8 cellular contexts compared by ENCODE assay signal in genomic region chr10:50622497-50623298, GRCh38. TPM values are rescaled to one million over a fixed set of nuclear protein-coding genes. Genes with fewer than 3 reads are reported as not detected.
DNase-seq lines count a peak whose midpoint lies in the region; ATAC-seq and TF ChIP-seq lines count a peak whose summit lies in the region.

No MANE protein-coding gene starts in this region.

- H2AFZ ChIP-seq in SK-N-SH (ENCODE audit: low read depth) = peak overlapping the region; percentile 89

- POLR2A ChIA-PET in SK-N-SH (lab: Yijun Ruan, JAX) = interaction anchor here (0.6 kb wide), 1 partner anchor 104 kb away, joined by 3 read pairs; no protein-coding TSS in a partner anchor

- WGBS in SK-N-SH (ENCODE audit: low lambda C conversion rate) = 0% methylated on average over 11 of the region's 50 CpGs
- WGBS in right cardiac atrium = under 1% methylated on average over 50 of the region's 50 CpGs

- H3K9me2 ChIP-seq in SK-N-SH = no peaks in the 10 kb centered on the region

- 0 out of 4 replicates have a peak, but pooled peaks of 1 of the 2 experiments have one; percentile 1 for TF ChIP-seq EP300 in SK-N-SH (IDR thresholded peaks at IDR 0.05; ENCODE audit: borderline replicate concordance in 1 of 2, low read depth in 1 of 2, low read length in 1 of 2)

- intact Hi-C loops in right cardiac atrium (cut with DNase I) = loop anchor here (5.0 to 10.0 kb wide), 6 partner anchors 65 to 298 kb away; no protein-coding TSS in a partner anchor
- intact Hi-C loops in posterior vena cava (cut with DNase I) = loop anchor here in 1 of 2 donors (5.0 kb wide), 1 partner anchor 205 kb away; no protein-coding TSS in a partner anchor

- no peak; the same call in 1 of the 2 replicates for TF ChIP-seq CTCF in SK-N-SH (IDR thresholded peaks at IDR 0.05)
- no peak for TF ChIP-seq CTCF in astrocyte of the cerebellum (IDR thresholded peaks at IDR 0.05; ENCODE audit: low read depth, low read length, missing control alignments)

- in situ Hi-C loops in astrocyte of the cerebellum (cut with HindIII; ENCODE audit: low sequenced_read_pairs) = no loop called here

- peaks cover 51% of the 10 kb centered on the region for H3K79me2 ChIP-seq in SK-N-SH (ENCODE audit: insufficient read depth)

- peak overlapping the region; percentile 95 for H3K9ac ChIP-seq in SK-N-SH

- peak overlapping the region; percentile 98 for H3K4me2 ChIP-seq in SK-N-SH

- H3F3A ChIP-seq in SK-N-SH (replicated peaks; ENCODE audit: insufficient read depth) = peaks cover 31% of the 10 kb centered on the region

- H3K27me3 ChIP-seq in SK-N-SH (ENCODE audit: insufficient read depth) = no peaks in the 10 kb centered on the region
- no peaks in the 10 kb centered on the region for H3K27me3 ChIP-seq in right cardiac atrium (ENCODE audit: control insufficient read depth, insufficient read depth)

- DNase-seq in stimulated activated CD4-positive, alpha-beta T cell treated with anti-CD3 and anti-CD28 coated beads, Interleukin-15, amount 100 ng/mL, for 1 hour (ENCODE audit: low read depth in 1 of 2, low spot score in 1 of 2) = peak; percentile 7 to 8
- DNase-seq in stimulated activated CD4-positive, alpha-beta T cell treated with anti-CD3 and anti-CD28 coated beads, Interleukin-12 subunit alpha, Interleukin-12 subunit beta, amount 100 ng/mL, for 4 hours = no peak
- peak; percentile 50 for DNase-seq in SK-N-SH
- no peak for DNase-seq in astrocyte of the cerebellum (ENCODE audit: low read depth)
- peak; percentile 42 to 80 (median 79) for DNase-seq in right cardiac atrium
- peak; percentile 85 for DNase-seq in posterior vena cava (ENCODE audit: low spot score)

- peaks cover 6 to 13% of the 10 kb centered on the region in 2 experiments; a peak in 3 of 4 replicates for H3K4me1 ChIP-seq in SK-N-SH (ENCODE audit: control insufficient read depth in 1 of 2, insufficient read depth in 2 of 2, low read depth in 1 of 2, low read length in 1 of 2)
- peaks cover 1% of the 10 kb centered on the region for H3K4me1 ChIP-seq in right cardiac atrium (ENCODE audit: control insufficient read depth, insufficient read depth, low read length)

- H4K20me1 ChIP-seq in SK-N-SH (ENCODE audit: insufficient read depth) = peaks cover 7% of the 10 kb centered on the region; the same call in 1 of the 2 replicates

- H3K9me3 ChIP-seq in SK-N-SH (no peaks in the 10 kb centered on the region), right cardiac atrium (ENCODE audit: control insufficient read depth, low read length) (no peaks in the 10 kb centered on the region)

- no peaks in the 10 kb centered on the region for H3K36me3 ChIP-seq in SK-N-SH (replicated peaks in 1 of 2; ENCODE audit: control insufficient read depth in 1 of 2, insufficient read depth in 2 of 2, low read length in 1 of 2)

- peak overlapping the region; percentile 64 to 100 for H3K27ac ChIP-seq in SK-N-SH (ENCODE audit: low read depth in 2 of 2, low read length in 1 of 2)
- peak overlapping the region; percentile 98 for H3K27ac ChIP-seq in right cardiac atrium (ENCODE audit: low read length)

- peak; percentile 0 to 1 for ATAC-seq in right cardiac atrium
- no peak for ATAC-seq in HG03520 (IDR thresholded peaks at IDR 0.05; ENCODE audit: unreplicated experiment)
- ATAC-seq in HG02763 (IDR thresholded peaks at IDR 0.05; ENCODE audit: unreplicated experiment) = no peak

- H3K4me3 ChIP-seq in SK-N-SH (ENCODE audit: low read depth in 2 of 2, low read length in 1 of 2) (peak overlapping the region; percentile 90 to 93), astrocyte of the cerebellum (ENCODE audit: low read depth, low read length) (peak overlapping the region; percentile 88), right cardiac atrium (ENCODE audit: low read length) (peak overlapping the region; percentile 95)

- TF ChIP-seq RAD21 in SK-N-SH (IDR thresholded peaks at IDR 0.05; ENCODE audit: low read length) = no peak

- CTCF ChIA-PET in SK-N-SH (lab: Yijun Ruan, JAX) = interaction anchor here (0.9 to 1.7 kb wide), 8 partner anchors 18 to 335 kb away, joined by 3 to 6 read pairs (median 3); no protein-coding TSS in a partner anchor

TF ChIP-seq in SK-N-SH, 30 proteins besides CTCF, POLR2A, EP300 and RAD21:
- no peak for TF ChIP-seq FOXJ3 (CRISPR knock-in tag; IDR thresholded peaks at IDR 0.05)
- TF ChIP-seq GATA2 (CRISPR knock-in tag; IDR thresholded peaks at IDR 0.05) = no peak
- TF ChIP-seq MXI1 (IDR thresholded peaks at IDR 0.05; ENCODE audit: low read depth, low read length) = no peak
- TF ChIP-seq SMC3 (IDR thresholded peaks at IDR 0.05; ENCODE audit: low read depth, low read length) = peak; percentile 13; the same call in 1 of the 2 replicates

RNA-seq across cellular contexts. Expression of gene SGMS1, which starts 1.1 kb away (rescaled TPM):
- polyA plus RNA-seq in SK-N-SH (2012; rRNA removed) (6.3 and 7.7 TPM in 2 replicates), right cardiac atrium (12.0 TPM)
- 7.8 TPM in 2 replicates for polyA plus RNA-seq in SK-N-SH (2012; cell fraction: cytosol; rRNA removed)
- polyA plus RNA-seq in SK-N-SH (2012; cell fraction: nucleus; rRNA removed) = 7.5 and 10.0 TPM in 2 replicates
- total RNA-seq in right cardiac atrium (10 to 100 TPM; 24.5 to 26.0 (median 24.9) TPM), posterior vena cava (10 to 100 TPM; 33.7 to 37.5 TPM)

Comparison
In these comparisons a context has a peak if more than half of its experiments do, and no peak if none do; other contexts are left out.
1. DNase-seq: peak in stimulated activated CD4-positive, alpha-beta T cell treated with anti-CD3 and anti-CD28 coated beads, Interleukin-15, amount 100 ng/mL, for 1 hour (2 of 2), SK-N-SH (single experiment), right cardiac atrium (3 of 3) and posterior vena cava (single experiment); none in stimulated activated CD4-positive, alpha-beta T cell treated with anti-CD3 and anti-CD28 coated beads, Interleukin-12 subunit alpha, Interleukin-12 subunit beta, amount 100 ng/mL, for 4 hours (single experiment) and astrocyte of the cerebellum (single experiment).
2. ATAC-seq: peak in right cardiac atrium (2 of 2); none in HG03520 (single experiment) and HG02763 (single experiment).
3. Peak in every context shown above with its lines, with median percentiles within 50 percentile points of each other: H3K4me3 ChIP-seq.